Comparison of ENCODE assay signal across 31 cellular contexts in genomic region chr15:29900237-29901189, GRCh38.
"Had no signal": no experiment of that assay in that cellular context is flagged by ENCODE, and none has a peak within 500 bp of the region (broad histone marks: within the 10 kb centered on the region; RNA-seq: fewer than 3 reads in every experiment).

No MANE protein-coding gene starts in this region.

- H3K27ac ChIP-seq: dorsolateral prefrontal cortex, epithelial cell of prostate, heart right ventricle, lower lobe of right lung, neutrophil, pancreas, suprapubic skin, transverse colon, upper lobe of right lung, uterus had no signal

- H3K4me3 ChIP-seq: dorsolateral prefrontal cortex, heart right ventricle, lower lobe of right lung, pancreas, smooth muscle cell, suprapubic skin, transverse colon, upper lobe of right lung, uterus had no signal

- DNase-seq: dorsolateral prefrontal cortex; effector CD4-positive, alpha-beta T cell; foreskin fibroblast; glutamatergic neuron; heart right ventricle; hippocampal formation; immature natural killer cell; islet precursor cell; left ventricle myocardium superior; lower lobe of right lung; pancreas; retina; stimulated activated CD4-positive, alpha-beta T cell treated with anti-CD3 and anti-CD28 coated beads, Interleukin-12 subunit alpha, Interleukin-12 subunit beta, amount 100 ng/mL, for 4 hours; stimulated activated CD4-positive, alpha-beta T cell treated with anti-CD3 and anti-CD28 coated beads, Interleukin-1b, Interleukin-23, amount 100 ng/mL, for 48 hours; stimulated activated CD4-positive, alpha-beta T cell treated with anti-CD3 and anti-CD28 coated beads, Interleukin-4, amount 100 ng/mL, for 1 hour; stimulated activated CD8-positive, alpha-beta memory T cell treated with anti-CD3 and anti-CD28 coated beads, Interleukin-4, amount 100 ng/mL, for 48 hours; stimulated activated naive CD4-positive, alpha-beta T cell; stimulated activated naive CD8-positive, alpha-beta T cell treated with anti-CD3 and anti-CD28 coated beads, Interleukin-15, amount 100 ng/mL, for 72 hours; transverse colon; upper lobe of right lung; uterus had no signal

- H3K4me2 ChIP-seq: smooth muscle cell had no signal

- H3K36me3 Mint-ChIP-seq: immature natural killer cell, memory B cell had no signal

- H3K36me3 ChIP-seq: heart right ventricle, lower lobe of right lung, neutrophil, pancreas, suprapubic skin, transverse colon, upper lobe of right lung, uterus had no signal

- ATAC-seq: esophagus mucosa; heart right ventricle; left ventricle myocardium superior; lower lobe of right lung; pancreas; sciatic nerve; stimulated activated naive CD8-positive, alpha-beta T cell treated with anti-CD3 and anti-CD28 coated beads, Interleukin-15, amount 100 ng/mL, for 72 hours; upper lobe of right lung had no signal

- H3K27me3 ChIP-seq: dorsolateral prefrontal cortex, heart right ventricle, neutrophil, pancreas, suprapubic skin, transverse colon, upper lobe of right lung, uterus had no signal

- H3K4me1 ChIP-seq: lower lobe of right lung, pancreas, suprapubic skin, transverse colon, upper lobe of right lung, uterus had no signal

- H3K9me3 ChIP-seq: neutrophil, pancreas, suprapubic skin, transverse colon, upper lobe of right lung, uterus had no signal

- H3K4me3 Mint-ChIP-seq: immature natural killer cell; memory B cell; natural killer cell treated with Interleukin-12 subunit alpha and Interleukin-12 subunit beta and Interleukin-15 and Interleukin-18, amount 100 ng/mL, for 72 hours; neural crest cell; stimulated activated naive CD8-positive, alpha-beta T cell treated with anti-CD3 and anti-CD28 coated beads, Interleukin-15, amount 100 ng/mL, for 72 hours had no signal

- H3K4me1 Mint-ChIP-seq: immature natural killer cell; memory B cell; stimulated activated naive CD8-positive, alpha-beta T cell treated with anti-CD3 and anti-CD28 coated beads, Interleukin-15, amount 100 ng/mL, for 72 hours had no signal

- H3K27ac Mint-ChIP-seq: immature natural killer cell; memory B cell; natural killer cell treated with Interleukin-12 subunit alpha and Interleukin-12 subunit beta and Interleukin-15 and Interleukin-18, amount 100 ng/mL, for 72 hours; stimulated activated naive CD8-positive, alpha-beta T cell treated with anti-CD3 and anti-CD28 coated beads, Interleukin-15, amount 100 ng/mL, for 72 hours had no signal

- FAIRE-seq: colon, pancreas had no signal
